Comparison of ENCODE assay signal across 7 cellular contexts in the genomic region with DNA sequence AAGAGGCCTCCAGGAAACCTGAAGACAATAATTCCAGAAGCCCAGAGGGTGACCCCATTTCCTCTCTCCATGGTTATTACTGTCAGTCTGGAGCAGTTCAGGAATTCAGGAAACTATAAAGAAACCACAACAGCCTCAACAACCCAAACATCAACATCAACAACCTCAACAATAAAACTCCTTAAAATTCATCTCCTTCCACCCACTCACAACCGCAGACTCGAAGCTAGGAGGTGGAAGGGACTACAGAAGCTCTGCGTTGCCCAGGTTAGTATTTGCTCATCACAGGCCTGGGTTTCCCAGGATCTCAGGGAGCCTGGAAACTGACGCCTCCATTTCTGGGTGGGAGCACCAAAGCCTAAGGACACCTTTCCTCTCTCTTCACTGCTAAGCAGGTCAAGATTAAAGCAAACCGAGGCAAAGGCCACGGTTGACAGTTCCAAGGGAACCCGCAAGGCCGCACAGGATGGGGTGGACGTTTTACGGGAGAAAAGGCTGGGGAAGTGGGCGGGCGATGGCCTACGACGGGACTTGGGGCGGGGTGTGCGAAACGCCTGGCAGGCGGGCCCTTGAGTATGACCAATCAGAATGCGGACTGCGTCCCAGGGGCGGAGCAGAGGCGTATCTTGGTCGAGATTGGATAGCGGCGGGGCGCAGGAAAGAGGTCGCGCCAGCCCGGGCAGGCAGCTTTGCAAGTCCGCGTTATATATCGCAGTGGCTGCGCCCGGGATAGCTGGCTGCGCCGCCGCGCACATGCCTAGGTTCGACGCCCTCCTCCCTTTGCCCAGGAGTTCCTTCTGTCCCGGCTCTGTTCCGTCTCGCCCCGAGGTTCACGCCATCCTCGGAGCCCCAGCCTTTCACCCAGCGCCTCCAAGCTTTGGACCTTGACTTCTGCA. TPM values are rescaled to one million over a fixed set of nuclear protein-coding genes. Genes with fewer than 3 reads are reported as not detected.
DNase-seq lines count a peak whose midpoint lies in the region; ATAC-seq lines count a peak whose summit lies in the region.

A gene with protein sequence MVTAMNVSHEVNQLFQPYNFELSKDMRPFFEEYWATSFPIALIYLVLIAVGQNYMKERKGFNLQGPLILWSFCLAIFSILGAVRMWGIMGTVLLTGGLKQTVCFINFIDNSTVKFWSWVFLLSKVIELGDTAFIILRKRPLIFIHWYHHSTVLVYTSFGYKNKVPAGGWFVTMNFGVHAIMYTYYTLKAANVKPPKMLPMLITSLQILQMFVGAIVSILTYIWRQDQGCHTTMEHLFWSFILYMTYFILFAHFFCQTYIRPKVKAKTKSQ (plus strand): TSS at position 654 of the 896 bp plus-strand sequence. CDS start 250 bp downstream, outside the sequence.

- peak; percentile 92 for DNase-seq in NCI-H748 (lab: John Stamatoyannopoulos, UW; ENCODE audit: unreplicated experiment)
- peak; percentile 94 for DNase-seq in activated CD8-positive, alpha-beta memory T cell treated with anti-CD3 and anti-CD28 coated beads, Interleukin-2, amount 10 ng/mL, durations not matched to agents 7 days and 5 days
- DNase-seq in effector memory CD8-positive, alpha-beta T cell, result peak; percentile 80
- peak; percentile 94 for DNase-seq in mesenchymal stem cell
- peak; percentile 72 to 81 (median 80) for DNase-seq in stimulated activated CD4-positive, alpha-beta T cell treated with anti-CD3 and anti-CD28 coated beads, TNF-alpha, amount 100 ng/mL, for 48 hours (ENCODE audit: low read depth in 3 of 3)

- peak within 1 kb of the TSS in 1 of 2 experiments; percentile 89 for H2BK12ac ChIP-seq in mesenchymal stem cell (ENCODE audit: low read length in 2 of 2)

- no peak within 1 kb of the TSS for H2AFZ ChIP-seq in mesenchymal stem cell (ENCODE audit: low read depth, low read length)

- H3K9me3 Mint-ChIP-seq in activated CD8-positive, alpha-beta memory T cell treated with anti-CD3 and anti-CD28 coated beads, Interleukin-2, amount 10 ng/mL, durations not matched to agents 7 days and 5 days (ENCODE audit: low read depth), result no peaks in the 10 kb centered on the region
- no peaks in the 10 kb centered on the region for H3K9me3 Mint-ChIP-seq in effector memory CD8-positive, alpha-beta T cell

- no peaks in the 10 kb centered on the region for H3K36me3 Mint-ChIP-seq in activated CD8-positive, alpha-beta memory T cell treated with anti-CD3 and anti-CD28 coated beads, Interleukin-2, amount 10 ng/mL, durations not matched to agents 7 days and 5 days
- H3K36me3 Mint-ChIP-seq in effector memory CD8-positive, alpha-beta T cell (ENCODE audit: insufficient read depth), result no peaks in the 10 kb centered on the region

- WGBS in mesenchymal stem cell, result 7% methylated on average over 46 of the region's 47 CpGs

- no peaks in the 10 kb centered on the region for H3K9me3 ChIP-seq in mesenchymal stem cell (ENCODE audit: control insufficient read depth, low read length)

- peak within 1 kb of the TSS in 1 of 2 experiments; percentile 58 for H3K14ac ChIP-seq in mesenchymal stem cell (ENCODE audit: low read length in 2 of 2)

- H2BK120ac ChIP-seq in mesenchymal stem cell (ENCODE audit: low read depth, low read length), result no peak within 1 kb of the TSS

- H2BK15ac ChIP-seq in mesenchymal stem cell (ENCODE audit: low read depth, poor library complexity, severe bottlenecking), result peak within 1 kb of the TSS; percentile 74

- H3K4me3 Mint-ChIP-seq in activated CD8-positive, alpha-beta memory T cell treated with anti-CD3 and anti-CD28 coated beads, Interleukin-2, amount 10 ng/mL, durations not matched to agents 7 days and 5 days, result peak within 1 kb of the TSS; percentile 59
- peak within 1 kb of the TSS; percentile 70 to 78 for H3K4me3 Mint-ChIP-seq in effector memory CD8-positive, alpha-beta T cell

- peak within 1 kb of the TSS; percentile 71 for H4K8ac ChIP-seq in mesenchymal stem cell (ENCODE audit: low read length)

- H3K18ac ChIP-seq in mesenchymal stem cell (ENCODE audit: low read depth in 1 of 2, low read length in 2 of 2), result peak within 1 kb of the TSS; percentile 4 to 78

- H3K4me1 Mint-ChIP-seq in activated CD8-positive, alpha-beta memory T cell treated with anti-CD3 and anti-CD28 coated beads, Interleukin-2, amount 10 ng/mL, durations not matched to agents 7 days and 5 days, result peaks cover 19% of the 10 kb centered on the region
- H3K4me1 Mint-ChIP-seq in effector memory CD8-positive, alpha-beta T cell (ENCODE audit: low read depth in 2 of 2), result peaks cover 18 to 24% of the 10 kb centered on the region in 2 donors

- peak; percentile 67 for ATAC-seq in GM18870 (IDR thresholded peaks at IDR 0.05; ENCODE audit: unreplicated experiment)
- peak; percentile 92 for ATAC-seq in HG03135 (IDR thresholded peaks at IDR 0.05; ENCODE audit: unreplicated experiment)
- peak; percentile 96 for ATAC-seq in activated CD8-positive, alpha-beta memory T cell treated with anti-CD3 and anti-CD28 coated beads, Interleukin-2, amount 10 ng/mL, durations not matched to agents 7 days and 5 days
- peak; percentile 88 for ATAC-seq in effector memory CD8-positive, alpha-beta T cell (replicated peaks)

- peak within 1 kb of the TSS; percentile 65 for H3K27ac ChIP-seq in mesenchymal stem cell (ENCODE audit: low read length, poor library complexity, severe bottlenecking)

- H3K4me1 ChIP-seq in mesenchymal stem cell (ENCODE audit: control insufficient read depth, insufficient read depth, low read depth, low read length), result peaks cover 16% of the 10 kb centered on the region

- H3K4me3 ChIP-seq in mesenchymal stem cell (ENCODE audit: insufficient read depth in 1 of 2, low read depth in 1 of 2, low read length in 2 of 2), result peak within 1 kb of the TSS in 1 of 2 experiments; percentile 79

- H3K27ac Mint-ChIP-seq in activated CD8-positive, alpha-beta memory T cell treated with anti-CD3 and anti-CD28 coated beads, Interleukin-2, amount 10 ng/mL, durations not matched to agents 7 days and 5 days, result no peak within 1 kb of the TSS
- peak within 1 kb of the TSS; percentile 16 to 68 for H3K27ac Mint-ChIP-seq in effector memory CD8-positive, alpha-beta T cell

- peak within 1 kb of the TSS; percentile 36 for H3K4me2 ChIP-seq in mesenchymal stem cell (ENCODE audit: low read length, poor library complexity, severe bottlenecking)

- no peak within 1 kb of the TSS for H2BK5ac ChIP-seq in mesenchymal stem cell (ENCODE audit: low read depth, low read length, poor library complexity, severe bottlenecking)

- no peaks in the 10 kb centered on the region for H3K79me1 ChIP-seq in mesenchymal stem cell (replicated peaks; ENCODE audit: low read length, poor library complexity, severe bottlenecking)

- H2AK5ac ChIP-seq in mesenchymal stem cell (ENCODE audit: low read length, severe bottlenecking), result no peak within 1 kb of the TSS

- H3K4ac ChIP-seq in mesenchymal stem cell (ENCODE audit: low read depth in 1 of 2, low read length in 2 of 2), result no peak within 1 kb of the TSS

- CTCF ChIA-PET in activated CD8-positive, alpha-beta memory T cell treated with anti-CD3 and anti-CD28 coated beads, Interleukin-2, amount 10 ng/mL, durations not matched to agents 7 days and 5 days (lab: Charles Lee), result interaction anchor here (0.6 to 19.2 kb wide), 12 partner anchors 10 to 358 kb away, joined by 3 to 824 read pairs (median 6); a partner anchor contains a TSS

- H3K36me3 ChIP-seq in mesenchymal stem cell (ENCODE audit: control insufficient read depth in 1 of 2, insufficient read depth in 2 of 2, low read depth in 1 of 2, low read length in 2 of 2), result no peaks in the 10 kb centered on the region

- H3K9ac ChIP-seq in mesenchymal stem cell (ENCODE audit: low read length), result peak within 1 kb of the TSS; percentile 84

- H3K23ac ChIP-seq in mesenchymal stem cell (ENCODE audit: low read length in 2 of 2), result peak within 1 kb of the TSS in 1 of 2 experiments; percentile 54

- H3K27me3 Mint-ChIP-seq in activated CD8-positive, alpha-beta memory T cell treated with anti-CD3 and anti-CD28 coated beads, Interleukin-2, amount 10 ng/mL, durations not matched to agents 7 days and 5 days, result peaks cover 73% of the 10 kb centered on the region
- H3K27me3 Mint-ChIP-seq in effector memory CD8-positive, alpha-beta T cell, result peaks cover 31 to 54% of the 10 kb centered on the region in 2 donors

- peaks cover 19 to 35% of the 10 kb centered on the region in 2 experiments for H3K27me3 ChIP-seq in mesenchymal stem cell (ENCODE audit: control insufficient read depth in 1 of 2, insufficient read depth in 1 of 2, low read length in 2 of 2)

- no peak within 1 kb of the TSS for H4K91ac ChIP-seq in mesenchymal stem cell (ENCODE audit: low read length)

RNA-seq across cellular contexts. Expression of the gene that starts here (rescaled TPM):
- not detected for total RNA-seq in activated CD8-positive, alpha-beta memory T cell treated with anti-CD3 and anti-CD28 coated beads, Interleukin-2, amount 10 ng/mL, durations not matched to agents 7 days and 5 days
- polyA plus RNA-seq in mesenchymal stem cell (2013, experiment 1 of 2), result 0.12 TPM
- polyA plus RNA-seq in mesenchymal stem cell (2013, experiment 2 of 2), result 0.25 TPM

Comparison
In these comparisons a context has a peak if more than half of its experiments do, and no peak if none do; other contexts are left out.
1. Peak in DNase-seq and ATAC-seq in activated CD8-positive, alpha-beta memory T cell treated with anti-CD3 and anti-CD28 coated beads, Interleukin-2, amount 10 ng/mL, durations not matched to agents 7 days and 5 days; RNA of the gene not detected or under 1 TPM.